Comparison of ENCODE assay signal across 7 cellular contexts in the genomic region with DNA sequence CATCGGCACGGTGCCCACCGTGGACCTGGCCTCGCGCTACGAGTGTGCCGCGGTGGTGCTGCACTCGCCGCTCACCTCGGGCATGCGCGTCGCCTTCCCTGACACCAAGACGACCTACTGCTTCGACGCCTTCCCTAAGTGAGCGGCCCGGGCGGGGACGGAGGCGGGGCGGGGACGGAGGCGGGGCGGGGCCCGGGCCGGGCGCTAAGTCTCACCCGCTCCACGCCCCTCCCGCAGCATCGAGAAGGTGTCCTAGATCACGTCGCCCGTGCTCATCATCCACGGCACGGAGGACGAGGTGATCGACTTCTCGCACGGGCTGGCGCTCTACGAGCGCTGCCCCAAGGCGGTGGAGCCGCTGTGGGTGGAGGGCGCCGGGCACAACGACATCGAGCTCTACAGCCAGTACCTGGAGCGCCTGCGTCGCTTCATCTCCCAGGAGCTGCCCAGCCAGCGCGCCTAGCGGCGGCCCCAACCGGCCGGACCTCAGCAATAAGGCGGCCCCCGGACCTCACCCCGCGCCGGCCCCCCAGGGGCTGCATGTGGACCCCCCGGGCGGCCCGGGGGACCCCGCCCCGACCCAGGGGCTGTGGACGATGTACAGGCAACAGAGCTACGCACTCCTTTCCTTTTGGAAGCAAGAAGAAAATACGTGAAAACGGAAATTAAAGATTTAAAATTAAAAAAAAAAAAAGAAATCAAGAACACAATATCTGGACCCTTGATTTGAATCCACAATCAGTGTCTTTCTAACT.
DNase-seq lines count a peak whose midpoint lies in the region; ATAC-seq and TF ChIP-seq lines count a peak whose summit lies in the region.
"Not testable (repeated sequence)": the region's sequence is repeated elsewhere in the genome, so short reads cannot be mapped to it uniquely, and the experiment has no call there.

No MANE protein-coding gene starts in this region.

- not testable (repeated sequence) for TF ChIP-seq CTCF in left ventricle myocardium inferior (IDR thresholded peaks at IDR 0.05; ENCODE audit: borderline replicate concordance)

- H3K36me3 ChIP-seq in HAP-1 (replicated peaks); left ventricle myocardium inferior: not testable (repeated sequence)

- H3K4me3 Mint-ChIP-seq in activated naive CD8-positive, alpha-beta T cell treated with anti-CD3 and anti-CD28 coated beads, Interleukin-2, amount 10 ng/mL, durations not matched to agents 7 days and 5 days: peak overlapping the region; percentile 68
- peak overlapping the region; percentile 34 for H3K4me3 Mint-ChIP-seq in natural killer cell treated with Interleukin-12 subunit alpha and Interleukin-12 subunit beta and Interleukin-15 and Interleukin-18, amount 100 ng/mL, for 72 hours

- H3K4me1 Mint-ChIP-seq in activated naive CD8-positive, alpha-beta T cell treated with anti-CD3 and anti-CD28 coated beads, Interleukin-2, amount 10 ng/mL, durations not matched to agents 7 days and 5 days: not testable (repeated sequence)
- peaks cover 0 to 11% of the 10 kb centered on the region in 2 donors for H3K4me1 Mint-ChIP-seq in natural killer cell treated with Interleukin-12 subunit alpha and Interleukin-12 subunit beta and Interleukin-15 and Interleukin-18, amount 100 ng/mL, for 72 hours (ENCODE audit: low read depth in 2 of 2)

- intact Hi-C loops in left ventricle myocardium inferior (cut with micrococcal nuclease): not testable (repeated sequence)

- H3K9me3 ChIP-seq in HAP-1; left ventricle myocardium inferior (replicated peaks): not testable (repeated sequence)

- H3K36me3 Mint-ChIP-seq in activated naive CD8-positive, alpha-beta T cell treated with anti-CD3 and anti-CD28 coated beads, Interleukin-2, amount 10 ng/mL, durations not matched to agents 7 days and 5 days; natural killer cell treated with Interleukin-12 subunit alpha and Interleukin-12 subunit beta and Interleukin-15 and Interleukin-18, amount 100 ng/mL, for 72 hours: not testable (repeated sequence)

- DNase-seq in HAP-1 (ENCODE audit: low spot score in 2 of 2): peak in 1 of 2 experiments; percentile 60
- DNase-seq in NOMO-1 treated with DMSO at 0.1 percent for 48 hours (lab: John Stamatoyannopoulos, UW; ENCODE audit: unreplicated experiment): peak; percentile 82
- DNase-seq in activated CD4-positive, alpha-beta T cell treated with anti-CD3 and anti-CD28 coated beads, Interleukin-2, amount 50 U/mL, for 1 hour: peak; percentile 16
- peak; percentile 70 for DNase-seq in activated naive CD8-positive, alpha-beta T cell treated with anti-CD3 and anti-CD28 coated beads, Interleukin-2, amount 10 ng/mL, durations not matched to agents 7 days and 5 days
- DNase-seq in left ventricle myocardium inferior: not testable (repeated sequence)
- DNase-seq in natural killer cell treated with Interleukin-12 subunit alpha and Interleukin-12 subunit beta and Interleukin-15 and Interleukin-18, amount 100 ng/mL, for 72 hours (ENCODE audit: low spot score): peak; percentile 79
- DNase-seq in stimulated activated CD4-positive, alpha-beta T cell treated with anti-CD3 and anti-CD28 coated beads, Interleukin-4, amount 100 ng/mL, for 24 hours: peak; percentile 23

- not testable (repeated sequence) for H3K4me1 ChIP-seq in HAP-1, left ventricle myocardium inferior

- in situ Hi-C loops in HAP-1 (cut with MboI; ENCODE audit: low sequenced_read_pairs): not testable (repeated sequence)

- peak overlapping the region; percentile 29 for H3K4me3 ChIP-seq in HAP-1
- H3K4me3 ChIP-seq in left ventricle myocardium inferior: peak overlapping the region; percentile 23

- not testable (repeated sequence) for H3K27me3 ChIP-seq in HAP-1 (ENCODE audit: low read depth)
- peaks cover 78% of the 10 kb centered on the region for H3K27me3 ChIP-seq in left ventricle myocardium inferior (ENCODE audit: low read depth)

- H3K27me3 Mint-ChIP-seq in activated naive CD8-positive, alpha-beta T cell treated with anti-CD3 and anti-CD28 coated beads, Interleukin-2, amount 10 ng/mL, durations not matched to agents 7 days and 5 days: peaks cover 34% of the 10 kb centered on the region
- H3K27me3 Mint-ChIP-seq in natural killer cell treated with Interleukin-12 subunit alpha and Interleukin-12 subunit beta and Interleukin-15 and Interleukin-18, amount 100 ng/mL, for 72 hours: not testable (repeated sequence)

- H3K27ac ChIP-seq in left ventricle myocardium inferior (replicated peaks): not testable (repeated sequence)

- ATAC-seq in activated naive CD8-positive, alpha-beta T cell treated with anti-CD3 and anti-CD28 coated beads, Interleukin-2, amount 10 ng/mL, durations not matched to agents 7 days and 5 days (ENCODE audit: low read depth): peak; percentile 93
- peak; percentile 99 to 100 for ATAC-seq in natural killer cell treated with Interleukin-12 subunit alpha and Interleukin-12 subunit beta and Interleukin-15 and Interleukin-18, amount 100 ng/mL, for 72 hours

- not testable (repeated sequence) for H3K27ac Mint-ChIP-seq in activated naive CD8-positive, alpha-beta T cell treated with anti-CD3 and anti-CD28 coated beads, Interleukin-2, amount 10 ng/mL, durations not matched to agents 7 days and 5 days; natural killer cell treated with Interleukin-12 subunit alpha and Interleukin-12 subunit beta and Interleukin-15 and Interleukin-18, amount 100 ng/mL, for 72 hours

- POLR2A ChIA-PET in activated naive CD8-positive, alpha-beta T cell treated with anti-CD3 and anti-CD28 coated beads, Interleukin-2, amount 10 ng/mL, durations not matched to agents 7 days and 5 days (lab: Charles Lee): not testable (repeated sequence)

- not testable (repeated sequence) for H3K9me3 Mint-ChIP-seq in activated naive CD8-positive, alpha-beta T cell treated with anti-CD3 and anti-CD28 coated beads, Interleukin-2, amount 10 ng/mL, durations not matched to agents 7 days and 5 days; natural killer cell treated with Interleukin-12 subunit alpha and Interleukin-12 subunit beta and Interleukin-15 and Interleukin-18, amount 100 ng/mL, for 72 hours
